Comparison of ENCODE assay signal across 1 cellular context in genomic region chr18:21489919-21490495, GRCh38.
A peak's percentile ranks its signal among the peaks of the same experiment; 100 is the strongest.
TF ChIP-seq lines count a peak whose summit lies in the region.

No MANE protein-coding gene starts in this region.

TF ChIP-seq in K562, 482 proteins besides CTCF, POLR2A, EP300 and RAD21 (continued from another document and continues in another):
- TF ChIP-seq ZNF280B (CRISPR knock-in tag; IDR thresholded peaks at IDR 0.05) = no peak
- TF ChIP-seq OTX1 (CRISPR knock-in tag; IDR thresholded peaks at IDR 0.05) = no peak
- TF ChIP-seq CCAR2 (IDR thresholded peaks at IDR 0.05; ENCODE audit: low read depth, low read length) = no peak
- no peak for TF ChIP-seq FOXA1 (IDR thresholded peaks at IDR 0.05; ENCODE audit: borderline replicate concordance)
- TF ChIP-seq FOXK1 (CRISPR knock-in tag; IDR thresholded peaks at IDR 0.05; ENCODE audit: borderline replicate concordance) = no peak
- peak; percentile 77 for TF ChIP-seq ATF3 (IDR thresholded peaks at IDR 0.05)
- TF ChIP-seq ATF3 (CRISPR knock-in tag; conservative IDR thresholded peaks at IDR 0.05) = no peak
- no peak for TF ChIP-seq ELF1 (tag; IDR thresholded peaks at IDR 0.05)
- TF ChIP-seq BCLAF1 (IDR thresholded peaks at IDR 0.05; ENCODE audit: borderline replicate concordance in 1 of 2, control insufficient read depth in 1 of 2, low read depth in 2 of 2, low read length in 1 of 2) = no peak
- TF ChIP-seq ZNF561 (CRISPR knock-in tag; conservative IDR thresholded peaks at IDR 0.05) = no peak
- TF ChIP-seq DNMT1 (IDR thresholded peaks at IDR 0.05) = no peak
- no peak; the same call in 1 of the 2 replicates for TF ChIP-seq CTBP1 (IDR thresholded peaks at IDR 0.05; ENCODE audit: borderline replicate concordance)
- no peak for TF ChIP-seq SRSF1 (IDR thresholded peaks at IDR 0.05; ENCODE audit: low read depth, low read length)
- no peak for TF ChIP-seq ZNF655 (CRISPR knock-in tag; IDR thresholded peaks at IDR 0.05)
- no peak for TF ChIP-seq CREB3 (tag; conservative IDR thresholded peaks at IDR 0.05; ENCODE audit: low read depth)
- TF ChIP-seq ARID1B (IDR thresholded peaks at IDR 0.05) = peak; percentile 7; the same call in 1 of the 2 replicates
- no peak for TF ChIP-seq MGA (IDR thresholded peaks at IDR 0.05)
- no peak for TF ChIP-seq L3MBTL2 (IDR thresholded peaks at IDR 0.05)
- TF ChIP-seq ETV1 (tag; conservative IDR thresholded peaks at IDR 0.05; ENCODE audit: low read depth) = no peak
- TF ChIP-seq TEAD2 (tag; IDR thresholded peaks at IDR 0.05) = no peak
- TF ChIP-seq ATF4 (CRISPR knock-in tag; IDR thresholded peaks at IDR 0.05) = no peak
- TF ChIP-seq RBM22 (IDR thresholded peaks at IDR 0.05; ENCODE audit: low read depth, low read length, poor library complexity, severe bottlenecking) = no peak
- TF ChIP-seq ZFP91 (CRISPR knock-in tag; IDR thresholded peaks at IDR 0.05) = no peak
- TF ChIP-seq NFIC (IDR thresholded peaks at IDR 0.05) = no peak
- TF ChIP-seq CREM (IDR thresholded peaks at IDR 0.05; ENCODE audit: low read depth) = peak; percentile 85
- no peak for TF ChIP-seq ZZZ3 (IDR thresholded peaks at IDR 0.05)
- no peak for TF ChIP-seq POU5F1 (IDR thresholded peaks at IDR 0.05; ENCODE audit: borderline replicate concordance, low read depth, low read length, partially characterized antibody)
- no peak for TF ChIP-seq ETV5 (CRISPR knock-in tag; IDR thresholded peaks at IDR 0.05; ENCODE audit: low read depth)
- TF ChIP-seq ZNF140 (CRISPR knock-in tag; IDR thresholded peaks at IDR 0.05) = no peak
- no peak for TF ChIP-seq HNRNPH1 (optimal IDR thresholded peaks at IDR 0.05; ENCODE audit: low read depth, low read length)
- TF ChIP-seq NR0B1 (IDR thresholded peaks at IDR 0.05; ENCODE audit: partially characterized antibody) = no peak
- no peak for TF ChIP-seq SLC30A9 (CRISPR knock-in tag; IDR thresholded peaks at IDR 0.05)
- TF ChIP-seq FOS (IDR thresholded peaks at IDR 0.05; ENCODE audit: extremely low read depth, insufficient read length) = no peak
- peak; percentile 71 for TF ChIP-seq ATF7 (IDR thresholded peaks at IDR 0.05)
- no peak for TF ChIP-seq ZNF121 (CRISPR knock-in tag; conservative IDR thresholded peaks at IDR 0.05)
- TF ChIP-seq ZNF584 (CRISPR knock-in tag; IDR thresholded peaks at IDR 0.05; ENCODE audit: low read depth) = no peak
